ENCODE assay signal across 9 cellular contexts in the genomic region with DNA sequence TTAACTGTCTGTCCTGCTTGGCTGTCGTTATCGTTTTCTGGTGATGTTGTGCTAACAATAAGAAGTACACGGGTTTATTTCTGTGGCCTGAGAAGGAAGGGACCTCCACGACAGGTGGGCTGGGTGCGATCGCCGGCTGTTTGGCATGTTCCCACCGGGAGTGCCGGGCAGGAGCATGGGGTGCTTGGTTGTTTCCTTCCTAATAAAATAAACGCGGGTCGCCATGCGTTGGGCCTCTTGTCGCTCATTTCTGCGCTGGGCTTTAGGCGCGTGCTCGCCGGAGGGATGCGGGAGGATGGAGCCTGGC. TPM values are rescaled to one million over a fixed set of nuclear protein-coding genes. Genes with fewer than 3 reads are reported as not detected.
DNase-seq lines count a peak whose midpoint lies in the region; ATAC-seq, FAIRE-seq and TF ChIP-seq lines count a peak whose summit lies in the region.
"Had no signal": no experiment of that assay in that cellular context is flagged by ENCODE, and none has a peak within 500 bp of the region (broad histone marks: within the 10 kb centered on the region; RNA-seq: fewer than 3 reads in every experiment).

No MANE protein-coding gene starts in this region.

- peaks cover 34% of the 10 kb centered on the region for H3K36me3 ChIP-seq in muscle layer of colon (ENCODE audit: insufficient read depth, low read length)

- H3K27me3 ChIP-seq in AG04450 (ENCODE audit: control insufficient read depth, insufficient read depth, low read length) = no peaks in the 10 kb centered on the region
- no peaks in the 10 kb centered on the region for H3K27me3 ChIP-seq in muscle layer of colon (ENCODE audit: control insufficient read depth in 1 of 2, insufficient read depth in 2 of 2, low read length in 2 of 2)

- H3K9me3 ChIP-seq in AG04450 (ENCODE audit: control insufficient read depth, insufficient read depth, low read length) (no peaks in the 10 kb centered on the region), muscle layer of colon (ENCODE audit: low read length) (no peaks in the 10 kb centered on the region)

- BruUV-seq in MCF 10A (replicated peaks; lab: Mats Ljungman, UMichigan) = no TSS peak

- POLR2A ChIA-PET in AG04450 (lab: Yijun Ruan, JAX) = no interaction called here
- POLR2A ChIA-PET in MCF 10A (lab: Yijun Ruan, JAX) = interaction anchor here (0.7 kb wide), 1 partner anchor 167 kb away, joined by 5 read pairs; no protein-coding TSS in a partner anchor

- H3K4me3 Mint-ChIP-seq in MCF 10A (ENCODE audit: unreplicated experiment) = peak overlapping the region; percentile 46

- H3K4me3 ChIP-seq in AG04450 (ENCODE audit: low read depth, low read length) (peak overlapping the region; percentile 41), muscle layer of colon (ENCODE audit: low read depth in 1 of 2, low read length in 2 of 2) (peak overlapping the region in 1 of 2 donors; percentile 32)

- CTCF ChIA-PET in AG04450 (lab: Charles Lee) = no interaction called here
- CTCF ChIA-PET in MCF 10A (lab: Yijun Ruan, JAX) = no interaction called here

- H3K27ac Mint-ChIP-seq in MCF 10A (ENCODE audit: low read depth, unreplicated experiment) = no peak overlapping the region

- H3K27me3 Mint-ChIP-seq in MCF 10A (ENCODE audit: insufficient read depth, unreplicated experiment) = peaks cover 14% of the 10 kb centered on the region

- TF ChIP-seq CTCF in AG04450 (IDR thresholded peaks at IDR 0.05; ENCODE audit: low read depth, low read length) (no peak), MCF 10A (IDR thresholded peaks at IDR 0.05; ENCODE audit: unreplicated experiment) (no peak)

- peaks cover 25% of the 10 kb centered on the region for H3K36me3 Mint-ChIP-seq in MCF 10A (ENCODE audit: insufficient read depth, unreplicated experiment)

- FAIRE-seq in GM12891 (lab: Jason Lieb, UNC) = no peak

- TF ChIP-seq POLR2A in GM12891 (IDR thresholded peaks at IDR 0.05; ENCODE audit: low read depth, low read length) = no peak

- H3K9ac ChIP-seq in muscle layer of colon (ENCODE audit: low read length) = peak overlapping the region; percentile 19

- peak; percentile 13 for ATAC-seq in HG02678 (IDR thresholded peaks at IDR 0.05; ENCODE audit: unreplicated experiment)

- H3K4me1 Mint-ChIP-seq in MCF 10A (ENCODE audit: insufficient read depth, unreplicated experiment) = no peaks in the 10 kb centered on the region

- H3K4me1 ChIP-seq in muscle layer of colon (ENCODE audit: insufficient read depth, low read length) = peaks cover 8% of the 10 kb centered on the region

- intact Hi-C loops in MCF 10A (cut with micrococcal nuclease) = no loop called here

- no peaks in the 10 kb centered on the region for H3K9me3 Mint-ChIP-seq in MCF 10A (ENCODE audit: unreplicated experiment)

- no peak overlapping the region for H3K27ac ChIP-seq in AG04450 (ENCODE audit: low read depth, low read length)
- H3K27ac ChIP-seq in muscle layer of colon (ENCODE audit: low read depth, low read length) = no peak overlapping the region

- DNase-seq in AG04450 (ENCODE audit: low read depth, low spot score) (no peak), MCF 10A (ENCODE audit: unreplicated experiment) (no peak), NCI-H2107 treated with DMSO at 0.1 percent for 48 hours (lab: John Stamatoyannopoulos, UW; ENCODE audit: unreplicated experiment) (no peak), NCI-H82 treated with DMSO at 0.1 percent for 48 hours (lab: John Stamatoyannopoulos, UW; ENCODE audit: unreplicated experiment) (no peak), GM12891 (ENCODE audit: insufficient read length, low spot score) (no peak)
- no peak for DNase-seq in stimulated activated CD8-positive, alpha-beta memory T cell treated with anti-CD3 and anti-CD28 coated beads, Interleukin-4, amount 100 ng/mL, for 48 hours
- DNase-seq: aorta had no signal

TF ChIP-seq in GM12891, 5 proteins besides CTCF, POLR2A, EP300 and RAD21:
- TF ChIP-seq TAF1 (IDR thresholded peaks at IDR 0.05; ENCODE audit: low read depth, low read length) (no peak), POU2F2 (IDR thresholded peaks at IDR 0.05; ENCODE audit: low read depth, low read length) (no peak), SPI1 (IDR thresholded peaks at IDR 0.05; ENCODE audit: low read depth, low read length) (no peak), PAX5 (IDR thresholded peaks at IDR 0.05; ENCODE audit: insufficient read depth, low read length, severe bottlenecking) (no peak), POLR2AphosphoS5 (IDR thresholded peaks at IDR 0.05; ENCODE audit: low read depth, low read length) (no peak)

RNA-seq across cellular contexts. Expression of a gene that starts 0.7 kb away (rescaled TPM):
- polyA plus RNA-seq in AG04450 (2011; rRNA removed) = 149 and 154 TPM in 2 replicates
- 123 and 149 TPM in 2 replicates for polyA minus RNA-seq in AG04450 (2011; rRNA and poly(A)+ RNA removed)
- total RNA-seq in MCF 10A (2022) = 89.9 and 121 TPM in 2 replicates
- 84.9 TPM for polyA plus RNA-seq in GM12891 (2012; ENCODE audit: low read depth, missing spikeins)

RNA-seq across cellular contexts. Expression of a gene that starts 7.7 kb away (rescaled TPM):
- 69.0 and 79.5 TPM in 2 replicates for polyA plus RNA-seq in AG04450 (2011; rRNA removed)
- polyA minus RNA-seq in AG04450 (2011; rRNA and poly(A)+ RNA removed) = 67.5 and 70.5 TPM in 2 replicates
- total RNA-seq in MCF 10A (2022) = 62.1 and 88.7 TPM in 2 replicates
- 59.9 TPM for polyA plus RNA-seq in GM12891 (2012; ENCODE audit: low read depth, missing spikeins)

RNA-seq across cellular contexts. Expression of a gene that starts 7.8 kb away (rescaled TPM):
- 65.0 and 79.7 TPM in 2 replicates for polyA plus RNA-seq in AG04450 (2011; rRNA removed)
- 50.3 and 70.1 TPM in 2 replicates for polyA minus RNA-seq in AG04450 (2011; rRNA and poly(A)+ RNA removed)
- total RNA-seq in MCF 10A (2022) = 48.7 and 57.0 TPM in 2 replicates
- 29.8 TPM for polyA plus RNA-seq in GM12891 (2012; ENCODE audit: low read depth, missing spikeins)

RNA-seq across cellular contexts. Expression of a gene that starts 21.8 kb away (rescaled TPM):
- polyA plus RNA-seq in AG04450 (2011; rRNA removed) = 20.5 and 28.1 TPM in 2 replicates
- 49.2 and 82.6 TPM in 2 replicates for polyA minus RNA-seq in AG04450 (2011; rRNA and poly(A)+ RNA removed)
- 47.6 and 48.0 TPM in 2 replicates for total RNA-seq in MCF 10A (2022)
- 15.8 TPM for polyA plus RNA-seq in GM12891 (2012; ENCODE audit: low read depth, missing spikeins)

RNA-seq across cellular contexts. Expression of a gene that starts 24.9 kb away (rescaled TPM):
- polyA plus RNA-seq in AG04450 (2011; rRNA removed) = 13.0 and 15.3 TPM in 2 replicates
- polyA minus RNA-seq in AG04450 (2011; rRNA and poly(A)+ RNA removed) = 11.5 and 14.0 TPM in 2 replicates
- 48.0 and 59.1 TPM in 2 replicates for total RNA-seq in MCF 10A (2022)
- polyA plus RNA-seq in GM12891 (2012; ENCODE audit: low read depth, missing spikeins) = 20.7 TPM
